8 cellular contexts compared by ENCODE assay signal in the genomic region with DNA sequence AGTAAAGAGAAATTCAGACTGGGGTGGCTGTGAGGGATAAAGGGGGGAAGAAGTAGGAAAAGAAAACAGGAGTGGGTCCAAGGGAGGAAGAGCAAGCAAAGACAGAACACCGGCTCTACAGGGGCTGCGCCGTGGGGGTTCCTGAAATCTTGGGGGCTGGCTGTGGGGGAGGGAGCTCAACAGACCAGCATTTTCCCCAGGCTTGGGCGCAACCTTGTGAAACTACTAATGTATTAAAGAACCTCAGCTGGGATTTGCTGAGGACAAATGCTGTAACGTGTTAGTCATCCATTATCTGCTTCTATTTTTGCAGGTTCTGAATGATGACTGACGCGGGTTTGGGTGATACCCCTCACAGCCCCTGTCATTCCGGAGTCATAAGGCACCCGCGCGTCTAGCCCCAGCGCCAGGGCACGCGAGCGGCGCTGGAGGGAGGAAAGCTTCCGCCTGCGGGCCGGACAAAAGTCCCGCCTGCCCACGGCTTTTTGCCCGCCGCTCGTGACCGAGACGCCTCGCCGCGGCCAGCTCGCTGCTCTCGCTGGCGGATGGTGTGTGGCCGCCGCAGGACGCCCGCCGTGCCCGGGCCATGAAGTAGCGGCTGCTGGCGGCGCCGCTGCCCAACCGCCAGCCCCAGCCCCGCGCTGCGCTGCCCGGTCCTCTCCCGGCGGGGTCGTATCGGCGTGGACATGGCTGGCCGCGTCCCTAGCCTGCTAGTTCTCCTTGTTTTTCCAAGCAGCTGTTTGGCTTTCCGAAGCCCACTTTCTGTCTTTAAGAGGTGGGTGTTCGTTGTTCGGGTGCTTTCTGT.
A peak's percentile ranks its signal among the peaks of the same experiment; 100 is the strongest.
DNase-seq lines count a peak whose midpoint lies in the region; ATAC-seq, FAIRE-seq and TF ChIP-seq lines count a peak whose summit lies in the region.

No MANE protein-coding gene starts in this region.

- H3K4me1 Mint-ChIP-seq in Calu3 (ENCODE audit: low read depth, unreplicated experiment), result peaks cover 9% of the 10 kb centered on the region

- no peaks in the 10 kb centered on the region for H3K9me3 ChIP-seq in K562 (replicated peaks; ENCODE audit: control insufficient read depth, insufficient read depth, low read depth, low read length)

- POLR2A ChIA-PET in K562 (lab: Yijun Ruan, JAX), result interaction anchor here (0.7 to 1.1 kb wide), 2 partner anchors 12 to 42 kb away, joined by 3 read pairs; no protein-coding TSS in a partner anchor

- 0 out of 2 replicates have a peak overlapping the region, but pooled peaks have one; percentile 2 for H3K4me2 ChIP-seq in K562 (ENCODE audit: insufficient read depth, low read length)

- no peaks in the 10 kb centered on the region for H3K79me2 ChIP-seq in K562 (ENCODE audit: control insufficient read depth, insufficient read depth, low read length)

- ATAC-seq in HG03571 (IDR thresholded peaks at IDR 0.05; ENCODE audit: unreplicated experiment), result peak; percentile 78
- ATAC-seq in K562, result peak; percentile 57

- H3K27me3 ChIP-seq in K562 (ENCODE audit: control insufficient read depth in 2 of 2, insufficient read depth in 2 of 2, low read length in 2 of 2), result peaks cover 4 to 13% of the 10 kb centered on the region in 2 experiments; a peak in 4 of 5 replicates

- no peak for TF ChIP-seq EP300 in K562 (IDR thresholded peaks at IDR 0.05; ENCODE audit: low read length)

- H3K27me3 Mint-ChIP-seq in Calu3 (ENCODE audit: unreplicated experiment), result no peaks in the 10 kb centered on the region

- H3K4me3 ChIP-seq in K562, result no peak overlapping the region

- no peak for TF ChIP-seq POLR2A in K562 (conservative IDR thresholded peaks at IDR 0.05)

- CTCF ChIA-PET in Calu3 (lab: Charles Lee) (interaction anchor here (1.5 kb wide), 1 partner anchor 185 kb away, joined by 6 read pairs; no protein-coding TSS in a partner anchor), K562 (lab: Yijun Ruan, JAX; ENCODE audit: low intra/inter-chr PET ratio) (no interaction called here)

- no peak overlapping the region; the same call in 1 of the 2 replicates for H2AFZ ChIP-seq in K562 (ENCODE audit: low read depth, low read length)

- FAIRE-seq in K562 (lab: Jason Lieb, UNC), result no peak

- no peak for TF ChIP-seq CTCF in Calu3 (IDR thresholded peaks at IDR 0.05; ENCODE audit: unreplicated experiment)
- TF ChIP-seq CTCF in GM20000 (IDR thresholded peaks at IDR 0.05; ENCODE audit: extremely low read depth, missing control alignments), result no peak
- TF ChIP-seq CTCF in K562 (IDR thresholded peaks at IDR 0.05 in 2 of 3, conservative IDR thresholded peaks at IDR 0.05 in 1 of 3; ENCODE audit: insufficient read depth in 2 of 3, low read depth in 1 of 3, low read length in 3 of 3), result no peak

- H3K36me3 ChIP-seq in K562 (ENCODE audit: control insufficient read depth, insufficient read depth, low read length), result no peaks in the 10 kb centered on the region

- H3K27ac ChIP-seq in K562 (ENCODE audit: extremely low read depth, low read depth, low read length), result no peak overlapping the region

- intact Hi-C loops in Calu3 (cut with micrococcal nuclease; ENCODE audit: unreplicated experiment), result loop anchor here (5.0 to 10.0 kb wide), 2 partner anchors 52 to 349 kb away; no protein-coding TSS in a partner anchor
- intact Hi-C loops in K562 (cut with micrococcal nuclease), result no loop called here

- H3K4me1 ChIP-seq in K562 (replicated peaks in 1 of 2; ENCODE audit: control insufficient read depth in 2 of 2, insufficient read depth in 2 of 2, low read length in 2 of 2), result peaks cover 0 to 7% of the 10 kb centered on the region in 2 experiments; a peak in 1 of 5 replicates

- H3K4me3 Mint-ChIP-seq in Calu3 (ENCODE audit: low read depth, unreplicated experiment), result peak overlapping the region; percentile 69

- H3K36me3 Mint-ChIP-seq in Calu3 (ENCODE audit: insufficient read depth, unreplicated experiment), result peaks cover 15% of the 10 kb centered on the region

- peak overlapping the region in 1 of 2 experiments; percentile 42; a peak in 1 of 4 replicates for H3K9ac ChIP-seq in K562 (ENCODE audit: insufficient read depth in 1 of 2, low read depth in 2 of 2, low read length in 2 of 2)

- H4K20me1 ChIP-seq in K562 (replicated peaks; ENCODE audit: control insufficient read depth, insufficient read depth, low read length), result no peaks in the 10 kb centered on the region

- no TSS peak for BruUV-seq in Calu3 (replicated peaks; lab: Mats Ljungman, UMichigan)
- no TSS peak for BruUV-seq in K562 (replicated peaks; lab: Mats Ljungman, UMichigan)

- 5% methylated on average over 53 of the region's 57 CpGs for WGBS in K562 (ENCODE audit: insufficient coverage, low coverage, missing lambda C conversion rate)

- in situ Hi-C loops in K562 (cut with MboI), result no loop called here

- H3K9me3 Mint-ChIP-seq in Calu3 (ENCODE audit: low read depth, unreplicated experiment), result no peaks in the 10 kb centered on the region

- H3K9me1 ChIP-seq in K562 (ENCODE audit: control insufficient read depth, insufficient read depth, low read length), result no peaks in the 10 kb centered on the region

- no peak for TF ChIP-seq RAD21 in K562 (CRISPR knock-in tag; conservative IDR thresholded peaks at IDR 0.05 in 1 of 2, IDR thresholded peaks at IDR 0.05 in 1 of 2)

- H3K27ac Mint-ChIP-seq in Calu3 (ENCODE audit: unreplicated experiment), result peak overlapping the region; percentile 73

- peak; percentile 58 for DNase-seq in Calu3
- peak; percentile 61 for DNase-seq in GM20000 (ENCODE audit: low spot score)
- DNase-seq in SK-N-DZ (ENCODE audit: low spot score), result peak; percentile 33
- peak in 1 of 4 experiments; percentile 2 for DNase-seq in K562 (ENCODE audit: extremely low read depth in 1 of 4, low spot score in 3 of 4)
- peak; percentile 47 for DNase-seq in iPS DF 19.7 (ENCODE audit: low read depth, low spot score)
- DNase-seq in putamen (ENCODE audit: low spot score), result peak; percentile 35
- no peak for DNase-seq in effector CD4-positive, alpha-beta T cell

TF ChIP-seq in K562, 482 proteins besides CTCF, POLR2A, EP300 and RAD21:
- no peak for TF ChIP-seq YBX1 (IDR thresholded peaks at IDR 0.05)
- no peak for TF ChIP-seq ZNF316 (IDR thresholded peaks at IDR 0.05)
- no peak for TF ChIP-seq BRD9 (IDR thresholded peaks at IDR 0.05; ENCODE audit: low read depth, partially characterized antibody)
- TF ChIP-seq CBX1 (IDR thresholded peaks at IDR 0.05; ENCODE audit: low read depth), result no peak
- TF ChIP-seq CBX3 (IDR thresholded peaks at IDR 0.05; ENCODE audit: borderline replicate concordance in 1 of 2, low read length in 2 of 2), result no peak
- TF ChIP-seq MAFF (IDR thresholded peaks at IDR 0.05; ENCODE audit: low read length), result no peak
- TF ChIP-seq ZNF146 (CRISPR knock-in tag; IDR thresholded peaks at IDR 0.05; ENCODE audit: unreplicated experiment), result no peak
- no peak for TF ChIP-seq NR1H2 (CRISPR knock-in tag; IDR thresholded peaks at IDR 0.05)
- TF ChIP-seq, protein P1, sequence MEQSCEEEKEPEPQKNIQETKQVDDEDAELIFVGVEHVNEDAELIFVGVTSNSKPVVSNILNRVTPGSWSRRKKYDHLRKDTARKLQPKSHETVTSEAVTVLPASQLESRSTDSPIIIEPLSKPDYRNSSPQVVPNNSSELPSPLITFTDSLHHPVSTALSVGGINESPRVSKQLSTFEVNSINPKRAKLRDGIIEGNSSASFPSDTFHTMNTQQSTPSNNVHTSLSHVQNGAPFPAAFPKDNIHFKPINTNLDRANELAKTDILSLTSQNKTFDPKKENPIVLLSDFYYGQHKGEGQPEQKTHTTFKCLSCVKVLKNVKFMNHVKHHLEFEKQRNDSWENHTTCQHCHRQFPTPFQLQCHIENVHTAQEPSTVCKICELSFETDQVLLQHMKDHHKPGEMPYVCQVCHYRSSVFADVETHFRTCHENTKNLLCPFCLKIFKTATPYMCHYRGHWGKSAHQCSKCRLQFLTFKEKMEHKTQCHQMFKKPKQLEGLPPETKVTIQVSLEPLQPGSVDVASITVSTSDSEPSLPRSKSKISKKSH (CRISPR knock-in tag; IDR thresholded peaks at IDR 0.05), result no peak
- TF ChIP-seq ETV6 (IDR thresholded peaks at IDR 0.05; ENCODE audit: borderline replicate concordance in 1 of 2, low read depth in 2 of 2, low read length in 1 of 2), result no peak
- TF ChIP-seq ETV6 (CRISPR knock-in tag; IDR thresholded peaks at IDR 0.05; ENCODE audit: borderline replicate concordance), result no peak
- no peak for TF ChIP-seq RBFOX2 (IDR thresholded peaks at IDR 0.05; ENCODE audit: low read depth, low read length)
TF ChIP-seq in K562: peak in this region for 0.
